22 cellular contexts compared by ENCODE assay signal in genomic region chr7:93559624-93560491, GRCh38. TPM values are rescaled to one million over a fixed set of nuclear protein-coding genes. Genes with fewer than 3 reads are reported as not detected.
DNase-seq lines count a peak whose midpoint lies in the region; ATAC-seq, FAIRE-seq and TF ChIP-seq lines count a peak whose summit lies in the region.
"Had no signal": no experiment of that assay in that cellular context is flagged by ENCODE, and none has a peak within 500 bp of the region (broad histone marks: within the 10 kb centered on the region; RNA-seq: fewer than 3 reads in every experiment).

No MANE protein-coding gene starts in this region.

- H3K4me3 ChIP-seq in mammary epithelial cell (replicated peaks in 1 of 3; ENCODE audit: insufficient read depth in 1 of 3, low read depth in 2 of 3, low read length in 3 of 3) (no peak overlapping the region), GM12878 (no peak overlapping the region), GM23338 (no peak overlapping the region), testis (no peak overlapping the region), PC-9 (no peak overlapping the region)
- H3K4me3 ChIP-seq: psoas muscle, tibial nerve had no signal

- peaks cover 14% of the 10 kb centered on the region for H3K4me1 ChIP-seq in mammary epithelial cell (ENCODE audit: insufficient read depth, low read length)
- no peaks in the 10 kb centered on the region for H3K4me1 ChIP-seq in GM12878 (ENCODE audit: control insufficient read depth, insufficient read depth, low read length)
- H3K4me1 ChIP-seq in GM23338 (ENCODE audit: insufficient read depth), result peaks cover 12% of the 10 kb centered on the region
- no peaks in the 10 kb centered on the region for H3K4me1 ChIP-seq in testis
- H3K4me1 ChIP-seq in PC-9 (replicated peaks; ENCODE audit: insufficient read depth), result peaks cover 12% of the 10 kb centered on the region
- H3K4me1 ChIP-seq: psoas muscle had no signal

- intact Hi-C loops in MCF 10A (cut with micrococcal nuclease) (loop anchor here (10.0 kb wide), 1 partner anchor 185 kb away; no protein-coding TSS in a partner anchor), mammary epithelial cell (cut with micrococcal nuclease) (no loop called here), GM12878 (cut with micrococcal nuclease; ENCODE audit: unreplicated experiment) (loop anchor here (10.0 kb wide), 1 partner anchor 465 kb away; no protein-coding TSS in a partner anchor), testis (cut with DNase I; ENCODE audit: low total_unique reads) (no loop called here), PC-9 (cut with micrococcal nuclease; ENCODE audit: unreplicated experiment) (no loop called here)

- H3K9me2 ChIP-seq in GM23338 (ENCODE audit: insufficient read depth) (no peaks in the 10 kb centered on the region), PC-9 (ENCODE audit: insufficient read depth) (no peaks in the 10 kb centered on the region)

- H3K9ac ChIP-seq in mammary epithelial cell (ENCODE audit: insufficient read depth, low read length) (no peak overlapping the region), GM12878 (ENCODE audit: control insufficient read depth, insufficient read depth, low read length) (no peak overlapping the region)

- ATAC-seq in GM12878, result peak; percentile 68
- ATAC-seq in GM23338, result no peak
- ATAC-seq: activated CD4-positive, CD25-positive, alpha-beta regulatory T cell treated with anti-CD3 and anti-CD28 coated beads, Interleukin-2, amount 50 U/mL, for 24 hours; psoas muscle had no signal

- 95% methylated on average over 3 of the region's 3 CpGs for WGBS in mammary epithelial cell (ENCODE audit: low coverage, missing lambda C conversion rate)
- 46% methylated on average over 3 of the region's 3 CpGs for WGBS in GM12878 (ENCODE audit: insufficient coverage, insufficient replicate concordance, low lambda C conversion rate, missing lambda C conversion rate)
- 77 to 82% methylated on average over 3 of the region's 3 CpGs for WGBS in testis, 2 donors

- H3K27me3 Mint-ChIP-seq in MCF 10A (ENCODE audit: insufficient read depth, unreplicated experiment) (peaks cover 26% of the 10 kb centered on the region), GM23338 (ENCODE audit: insufficient read depth, low read depth, poor library complexity) (no peaks in the 10 kb centered on the region), chondrocyte (ENCODE audit: low read depth) (peaks cover 20% of the 10 kb centered on the region)
- H3K27me3 Mint-ChIP-seq: CD4-positive, alpha-beta T cell had no signal

- peaks cover 2% of the 10 kb centered on the region for H3K27me3 ChIP-seq in mammary epithelial cell (ENCODE audit: insufficient read depth, low read length)
- H3K27me3 ChIP-seq in GM12878 (replicated peaks in 1 of 2; ENCODE audit: control insufficient read depth in 2 of 2, insufficient read depth in 2 of 2, low read length in 1 of 2), result 0 out of 4 replicates have a peak, but pooled peaks cover 0 to 1% of the 10 kb centered on the region in 2 experiments
- no peaks in the 10 kb centered on the region for H3K27me3 ChIP-seq in GM23338 (ENCODE audit: insufficient read depth)
- H3K27me3 ChIP-seq in testis, result no peaks in the 10 kb centered on the region
- no peaks in the 10 kb centered on the region for H3K27me3 ChIP-seq in PC-9 (ENCODE audit: insufficient read depth, low read depth)
- H3K27me3 ChIP-seq: tibial nerve had no signal

- no peak overlapping the region for H3K4me3 Mint-ChIP-seq in MCF 10A (ENCODE audit: unreplicated experiment)
- no peak overlapping the region for H3K4me3 Mint-ChIP-seq in GM23338
- no peak overlapping the region for H3K4me3 Mint-ChIP-seq in chondrocyte (ENCODE audit: unreplicated experiment)
- H3K4me3 Mint-ChIP-seq: CD4-positive, alpha-beta T cell; mesothelial cell of epicardium; neural crest cell had no signal

- RAD21 ChIA-PET in GM12878 (lab: Charles Lee; ENCODE audit: unreplicated experiment), result interaction anchor here (0.6 kb wide), 1 partner anchor 344 kb away, joined by 3 read pairs; no protein-coding TSS in a partner anchor

- CTCF ChIA-PET in MCF 10A (lab: Yijun Ruan, JAX) (interaction anchor here (0.7 to 1.0 kb wide), 5 partner anchors 9 to 314 kb away, joined by 3 to 9 read pairs (median 3); no protein-coding TSS in a partner anchor), mammary epithelial cell (lab: Charles Lee; ENCODE audit: low non-redundant PET) (no interaction called here), GM12878 (lab: Yijun Ruan, JAX) (interaction anchor here (0.7 to 2.2 kb wide), 5 partner anchors 9 to 89 kb away, joined by 3 to 8 read pairs (median 4); no protein-coding TSS in a partner anchor), PC-9 (lab: Charles Lee) (interaction anchor here (0.7 kb wide), 1 partner anchor 33 kb away, joined by 5 read pairs; no protein-coding TSS in a partner anchor)

- H3K36me3 Mint-ChIP-seq in MCF 10A (ENCODE audit: insufficient read depth, unreplicated experiment), result no peaks in the 10 kb centered on the region
- no peaks in the 10 kb centered on the region for H3K36me3 Mint-ChIP-seq in GM23338 (ENCODE audit: low read depth)
- no peaks in the 10 kb centered on the region for H3K36me3 Mint-ChIP-seq in chondrocyte (ENCODE audit: low read depth)
- H3K36me3 Mint-ChIP-seq: mesothelial cell of epicardium had no signal

- H3K9me3 ChIP-seq in mammary epithelial cell (replicated peaks; ENCODE audit: insufficient read depth, low read length) (no peaks in the 10 kb centered on the region), GM12878 (replicated peaks; ENCODE audit: control insufficient read depth, insufficient read depth, low read length) (no peaks in the 10 kb centered on the region), testis (no peaks in the 10 kb centered on the region), PC-9 (ENCODE audit: insufficient read depth, low read depth) (no peaks in the 10 kb centered on the region)
- H3K9me3 ChIP-seq: psoas muscle, tibial nerve had no signal

- no peak for FAIRE-seq in GM12878 (lab: Jason Lieb, UNC)

- H3K27ac ChIP-seq in mammary epithelial cell (ENCODE audit: insufficient read depth, low read depth, low read length), result no peak overlapping the region
- H3K27ac ChIP-seq in GM12878 (ENCODE audit: control insufficient read depth, insufficient read depth), result no peak overlapping the region
- no peak overlapping the region for H3K27ac ChIP-seq in GM23338 (ENCODE audit: low read depth)
- H3K27ac ChIP-seq in testis, result no peak overlapping the region
- no peak overlapping the region for H3K27ac ChIP-seq in PC-9
- H3K27ac ChIP-seq: psoas muscle had no signal

- H3K4me1 Mint-ChIP-seq in MCF 10A (ENCODE audit: insufficient read depth, unreplicated experiment) (peaks cover 21% of the 10 kb centered on the region), GM23338 (peaks cover 13% of the 10 kb centered on the region), chondrocyte (ENCODE audit: low read depth) (no peaks in the 10 kb centered on the region)
- H3K4me1 Mint-ChIP-seq: mesothelial cell of epicardium, neural crest cell had no signal

- H2AFZ ChIP-seq in mammary epithelial cell (ENCODE audit: low read depth, low read length), result no peak overlapping the region
- H2AFZ ChIP-seq in GM12878 (ENCODE audit: control insufficient read depth, low read depth, low read length), result no peak overlapping the region
- no peak overlapping the region for H2AFZ ChIP-seq in GM23338
- H2AFZ ChIP-seq in PC-9, result no peak overlapping the region

- POLR2A ChIA-PET in MCF 10A (lab: Yijun Ruan, JAX), result interaction anchor here (1.1 to 1.2 kb wide), 3 partner anchors 13 to 327 kb away, joined by 3 read pairs; no protein-coding TSS in a partner anchor
- POLR2A ChIA-PET in GM12878 (lab: Charles Lee), result interaction anchor here (0.5 kb wide), 1 partner anchor 10 kb away, joined by 5 read pairs; no protein-coding TSS in a partner anchor
- POLR2A ChIA-PET in PC-9 (lab: Charles Lee; ENCODE audit: unreplicated experiment), result no interaction called here

- no TSS peak for BruUV-seq in MCF 10A (replicated peaks; lab: Mats Ljungman, UMichigan)
- BruUV-seq in mammary epithelial cell (replicated peaks; lab: Mats Ljungman, UMichigan), result no TSS peak
- BruUV-seq in GM12878 (replicated peaks; lab: Mats Ljungman, UMichigan), result no TSS peak
- no TSS peak for BruUV-seq in PC-9 (replicated peaks; lab: Mats Ljungman, UMichigan)

- in situ Hi-C loops in mammary epithelial cell (cut with MboI; ENCODE audit: low sequenced_read_pairs in 2 of 2) (no loop called here), GM12878 (cut with MboI) (no loop called here)

- no peaks in the 10 kb centered on the region for H3F3A ChIP-seq in GM23338 (replicated peaks; ENCODE audit: low read depth)
- H3F3A ChIP-seq in PC-9 (ENCODE audit: insufficient read depth, low read depth), result no peaks in the 10 kb centered on the region

- no peak for TF ChIP-seq EP300 in GM12878 (IDR thresholded peaks at IDR 0.05; ENCODE audit: borderline replicate concordance in 1 of 2, control insufficient read depth in 1 of 2, low read depth in 2 of 2, low read length in 2 of 2)

- TF ChIP-seq POLR2A in GM12878 (IDR thresholded peaks at IDR 0.05; ENCODE audit: low read depth, low read length), result no peak
- TF ChIP-seq POLR2A in testis (IDR thresholded peaks at IDR 0.05), result no peak

- H3K9me3 Mint-ChIP-seq in MCF 10A (ENCODE audit: unreplicated experiment), result no peaks in the 10 kb centered on the region
- no peaks in the 10 kb centered on the region for H3K9me3 Mint-ChIP-seq in GM23338
- no peaks in the 10 kb centered on the region for H3K9me3 Mint-ChIP-seq in chondrocyte (ENCODE audit: low read depth)
- H3K9me3 Mint-ChIP-seq: CD4-positive, alpha-beta T cell; mesothelial cell of epicardium; neural crest cell had no signal

- H3K79me2 ChIP-seq in mammary epithelial cell (ENCODE audit: insufficient read depth, low read length) (no peaks in the 10 kb centered on the region), GM12878 (ENCODE audit: control insufficient read depth, insufficient read depth, low read length) (no peaks in the 10 kb centered on the region), GM23338 (replicated peaks; ENCODE audit: insufficient read depth) (no peaks in the 10 kb centered on the region), PC-9 (ENCODE audit: low read depth) (no peaks in the 10 kb centered on the region)

- H3K36me3 ChIP-seq in mammary epithelial cell (ENCODE audit: insufficient read depth, low read length) (no peaks in the 10 kb centered on the region), GM12878 (ENCODE audit: control insufficient read depth in 2 of 2, insufficient read depth in 2 of 2, low read length in 1 of 2) (no peaks in the 10 kb centered on the region), GM23338 (ENCODE audit: insufficient read depth) (no peaks in the 10 kb centered on the region), testis (ENCODE audit: low read depth, missing control alignments) (no peaks in the 10 kb centered on the region), PC-9 (ENCODE audit: low read depth) (no peaks in the 10 kb centered on the region)
- H3K36me3 ChIP-seq: tibial nerve had no signal

- H4K20me1 ChIP-seq in mammary epithelial cell (ENCODE audit: insufficient read depth, low read length) (no peaks in the 10 kb centered on the region), GM12878 (ENCODE audit: control insufficient read depth, insufficient read depth) (no peaks in the 10 kb centered on the region), GM23338 (replicated peaks; ENCODE audit: insufficient read depth) (no peaks in the 10 kb centered on the region), PC-9 (ENCODE audit: insufficient read depth) (no peaks in the 10 kb centered on the region)

- dilution Hi-C loops in mammary epithelial cell (cut with HindIII; ENCODE audit: low sequenced_read_pairs), result no loop called here

- H3K4me2 ChIP-seq in mammary epithelial cell (ENCODE audit: insufficient read depth, low read depth, low read length), result no peak overlapping the region
- H3K4me2 ChIP-seq in GM12878 (ENCODE audit: control insufficient read depth, insufficient read depth), result no peak overlapping the region
- no peak overlapping the region for H3K4me2 ChIP-seq in GM23338
- no peak overlapping the region for H3K4me2 ChIP-seq in PC-9

- TF ChIP-seq RAD21 in GM12878 (IDR thresholded peaks at IDR 0.05; ENCODE audit: insufficient read depth, low read depth, low read length), result no peak

- TF ChIP-seq CTCF in MCF 10A (IDR thresholded peaks at IDR 0.05; ENCODE audit: unreplicated experiment), result no peak
- TF ChIP-seq CTCF in mammary epithelial cell (conservative IDR thresholded peaks at IDR 0.05 in 1 of 2, IDR thresholded peaks at IDR 0.05 in 1 of 2; ENCODE audit: extremely low read depth in 1 of 2, insufficient read depth in 1 of 2, low read depth in 1 of 2, low read length in 2 of 2), result no peak
- no peak for TF ChIP-seq CTCF in GM12878 (IDR thresholded peaks at IDR 0.05 in 2 of 3, conservative IDR thresholded peaks at IDR 0.05 in 1 of 3; ENCODE audit: control insufficient read depth in 2 of 3, extremely low read depth in 1 of 3, insufficient read depth in 1 of 3, low read depth in 3 of 3, low read length in 3 of 3)
- no peak for TF ChIP-seq CTCF in GM23338 (conservative IDR thresholded peaks at IDR 0.05; ENCODE audit: low read depth in 2 of 2)
- TF ChIP-seq CTCF in testis (IDR thresholded peaks at IDR 0.05), result no peak
- no peak for TF ChIP-seq CTCF in chondrocyte (IDR thresholded peaks at IDR 0.05)
- no peak for TF ChIP-seq CTCF in PC-9 (conservative IDR thresholded peaks at IDR 0.05)

- SMC1A ChIA-PET in GM12878 (lab: Charles Lee; ENCODE audit: uncharacterized antibody, unreplicated experiment), result interaction anchor here (0.6 to 1.2 kb wide), 4 partner anchors 72 to 1126 kb away, joined by 3 read pairs; no protein-coding TSS in a partner anchor

- H3K27ac Mint-ChIP-seq in MCF 10A (ENCODE audit: low read depth, unreplicated experiment) (peak overlapping the region; percentile 13), GM23338 (no peak overlapping the region), chondrocyte (ENCODE audit: unreplicated experiment) (no peak overlapping the region)
- H3K27ac Mint-ChIP-seq: CD4-positive, alpha-beta T cell; mesothelial cell of epicardium had no signal

- no peak for DNase-seq in MCF 10A (ENCODE audit: unreplicated experiment)
- no peak for DNase-seq in mammary epithelial cell
- peak; percentile 62 to 97 for DNase-seq in NOMO-1 (lab: John Stamatoyannopoulos, UW; ENCODE audit: unreplicated experiment in 2 of 2)
- no peak for DNase-seq in GM12878 (ENCODE audit: low read depth, low spot score)
- no peak for DNase-seq in GM23338 (ENCODE audit: low spot score)
- no peak for DNase-seq in testis
- DNase-seq in chondrocyte (ENCODE audit: low spot score), result no peak
- DNase-seq in PC-9, result no peak
- DNase-seq: 8988T; amniotic stem cell; caudate nucleus; CD4-positive, alpha-beta T cell; DMS53; NCI-H1105; NCI-H82; psoas muscle had no signal

RNA-seq across cellular contexts. Expression of gene CALCR, which starts 14.7 kb away (rescaled TPM):
- total RNA-seq in MCF 10A (2022) (not detected in 2 replicates), mammary epithelial cell (not detected), GM12878 (2014; rRNA removed) (not detected in 2 replicates), GM12878 (2014; rRNA removed; fragmentation: Illumina TruSeq; extraction: Trizol) (not detected in 2 replicates), GM12878 (2021) (not detected in 2 replicates), testis (under 1 TPM; 0.31 to 0.56 TPM), chondrocyte (0.10 to 0.20 TPM in 2 of 3 replicates, not detected in the other), PC-9 (2021) (not detected in 2 replicates)
- polyA plus RNA-seq in mammary epithelial cell (not detected), GM12878 (2011; rRNA removed) (not detected in 2 replicates), GM12878 (2014; fragmentation: Illumina TruSeq; extraction: Trizol) (not detected in 2 replicates), GM12878 (2014; fragmentation: Nextera tagmentation; extraction: Ambion mirVana) (not detected), GM12878 (2014; rRNA removed) (not detected in 2 replicates), GM12878 (2016; fragmentation: Nextera tagmentation; extraction: Ambion mirVana) (not detected), GM23338 (2016; fragmentation: Nextera tagmentation; extraction: Ambion mirVana) (0.32 and 0.59 TPM in 2 replicates), testis (ENCODE audit: insufficient read depth, low read depth, low replicate concordance) (0.76 TPM)
- not detected for polyA minus RNA-seq in mammary epithelial cell
- total RNA-seq in GM12878 (2013; cell fraction: nucleolus; rRNA removed), result not detected in 2 replicates
- polyA plus RNA-seq in GM12878 (2011; ENCODE audit: low read depth), result not detected
- not detected in 2 replicates for polyA plus RNA-seq in GM12878 (2011; cell fraction: cytosol; rRNA removed)
- not detected in 2 replicates for polyA plus RNA-seq in GM12878 (2011; cell fraction: nucleus; rRNA removed)
- polyA plus RNA-seq in GM12878 (2012), result not detected in 2 replicates
- polyA minus RNA-seq in GM12878 (2011; rRNA and poly(A)+ RNA removed), result not detected in 2 replicates
- polyA minus RNA-seq in GM12878 (2011; cell fraction: cytosol; rRNA and poly(A)+ RNA removed), result not detected in 2 replicates
- polyA minus RNA-seq in GM12878 (2011; cell fraction: nucleus; rRNA and poly(A)+ RNA removed), result not detected in 2 replicates
- 1.4 and 1.6 TPM in 2 replicates for total RNA-seq in GM23338 (2014; rRNA removed; shearing (Covaris generic))
- total RNA-seq: CD4-positive, alpha-beta T cell; mesothelial cell of epicardium; T-helper 1 cell treated with Interleukin-12 subunit alpha and Interleukin-12 subunit beta and Interleukin-4 antibody, amounts not matched to agents 30 ng/mL and 1 ng/mL, for 36 hours had no signal
- polyA plus RNA-seq: keratinocyte had no signal

Comparison
In these comparisons a context has a peak if more than half of its experiments do, and no peak if none do; other contexts are left out.
1. intact Hi-C loops: an anchor here in MCF 10A (10.0 kb wide) and GM12878 (10.0 kb wide); none called in mammary epithelial cell, testis and PC-9.
2. DNase-seq: peak in NOMO-1 (2 of 2); none in MCF 10A (single experiment), mammary epithelial cell (single experiment), GM12878 (single experiment), GM23338 (single experiment), testis (single experiment), chondrocyte (single experiment) and PC-9 (0 of 2).